ENCODE assay signal across 8 cellular contexts in genomic region chr11:90204832-90205646, GRCh38. TPM values are rescaled to one million over a fixed set of nuclear protein-coding genes. Genes with fewer than 3 reads are reported as not detected.
DNase-seq lines count a peak whose midpoint lies in the region; ATAC-seq, FAIRE-seq and TF ChIP-seq lines count a peak whose summit lies in the region.

No MANE protein-coding gene starts in this region.

- H3K36me3 ChIP-seq in neuronal stem cell (replicated peaks in 1 of 2; ENCODE audit: control insufficient read depth in 2 of 2, insufficient read depth in 2 of 2, low read length in 2 of 2), result peaks cover 4 to 94% of the 10 kb centered on the region in 2 donors

- no peak overlapping the region for H3K4me2 ChIP-seq in neuronal stem cell (ENCODE audit: insufficient read depth, low read length, poor library complexity, severe bottlenecking)

- no peak overlapping the region for H4K8ac ChIP-seq in neuronal stem cell (ENCODE audit: low read depth, low read length)

- H2BK12ac ChIP-seq in neuronal stem cell (ENCODE audit: low read length), result no peak overlapping the region

- no peak overlapping the region for H2BK120ac ChIP-seq in neuronal stem cell (ENCODE audit: low read depth, low read length)

- H3K79me1 ChIP-seq in neuronal stem cell (ENCODE audit: low read depth, low read length), result no peaks in the 10 kb centered on the region

- no peak overlapping the region for H2BK15ac ChIP-seq in neuronal stem cell (ENCODE audit: low read length)

- H3K27ac ChIP-seq in neuronal stem cell (replicated peaks; ENCODE audit: low read length), result no peak overlapping the region

- no peak overlapping the region for H2AFZ ChIP-seq in neuronal stem cell (ENCODE audit: low read length)

- no CpG with 5 or more reads among the region's 3 CpGs for WGBS in neuronal stem cell (ENCODE audit: extremely low coverage in 2 of 2, insufficient read length in 2 of 2, insufficient replicate concordance in 1 of 2), 2 donors

- no peak overlapping the region for H3K4ac ChIP-seq in neuronal stem cell (ENCODE audit: low read length)

- no peak overlapping the region for H2AK5ac ChIP-seq in neuronal stem cell (ENCODE audit: low read depth, low read length)

- ATAC-seq in GM21825 (IDR thresholded peaks at IDR 0.05; ENCODE audit: unreplicated experiment), result peak; percentile 71

- no peak overlapping the region for H3K4me3 ChIP-seq in neuronal stem cell (ENCODE audit: low read length in 2 of 2)

- H4K91ac ChIP-seq in neuronal stem cell (ENCODE audit: low read depth, low read length, poor library complexity), result no peak overlapping the region

- no peak overlapping the region for H3K9ac ChIP-seq in neuronal stem cell (ENCODE audit: low read depth, low read length, poor library complexity)

- H3K14ac ChIP-seq in neuronal stem cell (ENCODE audit: low read length), result no peak overlapping the region

- no peaks in the 10 kb centered on the region for H3K9me3 ChIP-seq in neuronal stem cell (replicated peaks in 1 of 2; ENCODE audit: control insufficient read depth in 2 of 2, insufficient read depth in 1 of 2, low read depth in 1 of 2, low read length in 2 of 2)

- H3K27me3 ChIP-seq in neuronal stem cell (ENCODE audit: control insufficient read depth in 3 of 3, insufficient read depth in 3 of 3, low read depth in 1 of 3, low read length in 3 of 3), result no peaks in the 10 kb centered on the region

- H2BK5ac ChIP-seq in neuronal stem cell (ENCODE audit: low read length), result no peak overlapping the region

- no peak overlapping the region for H3K23ac ChIP-seq in neuronal stem cell (ENCODE audit: low read depth, low read length, poor library complexity)

- H3K18ac ChIP-seq in neuronal stem cell (ENCODE audit: low read length), result no peak overlapping the region

- FAIRE-seq in A204.1 (lab: Jason Lieb, UNC), result peak; percentile 94

- H3K4me1 ChIP-seq in neuronal stem cell (ENCODE audit: control insufficient read depth in 2 of 2, insufficient read depth in 1 of 2, low read depth in 1 of 2, low read length in 2 of 2), result no peaks in the 10 kb centered on the region

- TF ChIP-seq CTCF in LNCAP (IDR thresholded peaks at IDR 0.05), result peak; percentile 93

- DNase-seq in EL, result peak; percentile 53
- DNase-seq in SHP77 treated with DMSO at 0.1 percent for 48 hours (lab: John Stamatoyannopoulos, UW), result peak; percentile 46
- peak; percentile 36 for DNase-seq in epidermal melanocyte (ENCODE audit: insufficient read length, low spot score)
- peak; percentile 54 for DNase-seq in neuronal stem cell (ENCODE audit: low spot score)
- no peak for DNase-seq in HK-2 (ENCODE audit: unreplicated experiment)

RNA-seq across cellular contexts. Expression of gene CHORDC1, which starts 17.8 kb away (rescaled TPM):
- polyA plus RNA-seq in neuronal stem cell (2013, experiment 1 of 2), result 45.9 TPM
- polyA plus RNA-seq in neuronal stem cell (2013, experiment 2 of 2), result 47.2 TPM
